ENCODE assay signal across 18 cellular contexts in genomic region chr5:173486826-173487225, GRCh38.
"Had no signal": no experiment of that assay in that cellular context is flagged by ENCODE, and none has a peak within 500 bp of the region (broad histone marks: within the 10 kb centered on the region; RNA-seq: fewer than 3 reads in every experiment).

No MANE protein-coding gene starts in this region.

- H3K4me3 Mint-ChIP-seq: activated CD4-positive, alpha-beta memory T cell treated with anti-CD3 and anti-CD28 coated beads for 36 hours; activated naive CD4-positive, alpha-beta T cell treated with anti-CD3 and anti-CD28 coated beads, Interleukin-2, amount 10 ng/mL, durations not matched to agents 7 days and 5 days; brain; naive thymus-derived CD8-positive, alpha-beta T cell; neural progenitor cell had no signal

- DNase-seq: activated CD4-positive, alpha-beta memory T cell treated with anti-CD3 and anti-CD28 coated beads for 36 hours; activated CD4-positive, alpha-beta T cell treated with anti-CD3 and anti-CD28 coated beads for 48 hours; activated effector memory CD4-positive, alpha-beta T cell treated with anti-CD3 and anti-CD28 coated beads, Interleukin-2, amount 50 U/mL, for 16 hours; activated naive CD4-positive, alpha-beta T cell treated with anti-CD3 and anti-CD28 coated beads, Interleukin-2, amount 10 ng/mL, durations not matched to agents 7 days and 5 days; activated T-cell treated with anti-CD3 and anti-CD28 coated beads for 4 hours; anterior cingulate cortex; caudate nucleus; dorsolateral prefrontal cortex; lower lobe of right lung; naive thymus-derived CD8-positive, alpha-beta T cell; stimulated activated CD4-positive, alpha-beta T cell treated with anti-CD3 and anti-CD28 coated beads, Interleukin-12 subunit alpha, Interleukin-12 subunit beta, amount 100 ng/mL, for 4 hours; stimulated activated CD4-positive, alpha-beta T cell treated with anti-CD3 and anti-CD28 coated beads, Interleukin-4, amount 100 ng/mL, for 4 hours; stimulated activated naive CD8-positive, alpha-beta T cell treated with anti-CD3 and anti-CD28 coated beads, Interleukin-15, Interleukin-2, amounts not matched to agents 100 U/mL and 50 U/mL, for 24 hours; thyroid gland had no signal

- H3K36me3 Mint-ChIP-seq: activated CD4-positive, alpha-beta memory T cell treated with anti-CD3 and anti-CD28 coated beads for 36 hours; activated naive CD4-positive, alpha-beta T cell treated with anti-CD3 and anti-CD28 coated beads, Interleukin-2, amount 10 ng/mL, durations not matched to agents 7 days and 5 days; brain had no signal

- H3K4me3 ChIP-seq: dorsolateral prefrontal cortex, lower lobe of right lung, neural progenitor cell, thyroid gland had no signal

- H3K27ac ChIP-seq: dorsolateral prefrontal cortex, lower lobe of right lung, neural progenitor cell, thyroid gland had no signal

- H3K9me3 Mint-ChIP-seq: activated CD4-positive, alpha-beta memory T cell treated with anti-CD3 and anti-CD28 coated beads for 36 hours; activated naive CD4-positive, alpha-beta T cell treated with anti-CD3 and anti-CD28 coated beads, Interleukin-2, amount 10 ng/mL, durations not matched to agents 7 days and 5 days; naive thymus-derived CD8-positive, alpha-beta T cell had no signal

- H3K4me1 Mint-ChIP-seq: activated naive CD4-positive, alpha-beta T cell treated with anti-CD3 and anti-CD28 coated beads, Interleukin-2, amount 10 ng/mL, durations not matched to agents 7 days and 5 days; brain; naive thymus-derived CD8-positive, alpha-beta T cell; neural progenitor cell had no signal

- ATAC-seq: left lobe of liver; lower lobe of right lung; naive thymus-derived CD8-positive, alpha-beta T cell; stimulated activated naive CD8-positive, alpha-beta T cell treated with anti-CD3 and anti-CD28 coated beads, Interleukin-15, Interleukin-2, amounts not matched to agents 100 U/mL and 50 U/mL, for 24 hours had no signal

- H3K27me3 Mint-ChIP-seq: activated naive CD4-positive, alpha-beta T cell treated with anti-CD3 and anti-CD28 coated beads, Interleukin-2, amount 10 ng/mL, durations not matched to agents 7 days and 5 days had no signal

- H3K27ac Mint-ChIP-seq: activated CD4-positive, alpha-beta memory T cell treated with anti-CD3 and anti-CD28 coated beads for 36 hours; activated naive CD4-positive, alpha-beta T cell treated with anti-CD3 and anti-CD28 coated beads, Interleukin-2, amount 10 ng/mL, durations not matched to agents 7 days and 5 days; brain; naive thymus-derived CD8-positive, alpha-beta T cell; neural progenitor cell; progenitor cell of endocrine pancreas had no signal
